ENCODE assay signal across 8 cellular contexts in genomic region chr15:98160236-98160635, GRCh38.
A peak's percentile ranks its signal among the peaks of the same experiment; 100 is the strongest.
DNase-seq lines count a peak whose midpoint lies in the region; ATAC-seq, FAIRE-seq and TF ChIP-seq lines count a peak whose summit lies in the region.

No MANE protein-coding gene starts in this region.

- H3K27me3 Mint-ChIP-seq in activated CD4-positive, alpha-beta T cell treated with anti-CD3 and anti-CD28 coated beads, Interleukin-2, amount 10 ng/mL, durations not matched to agents 7 days and 5 days, result peaks cover 10% of the 10 kb centered on the region

- no peak overlapping the region for H3K4me3 Mint-ChIP-seq in activated CD4-positive, alpha-beta T cell treated with anti-CD3 and anti-CD28 coated beads, Interleukin-2, amount 10 ng/mL, durations not matched to agents 7 days and 5 days

- no peaks in the 10 kb centered on the region for H3K9me2 ChIP-seq in OCI-LY7 (ENCODE audit: insufficient read depth, low read length)

- peak; percentile 92 for ATAC-seq in HG03039 (IDR thresholded peaks at IDR 0.05; ENCODE audit: unreplicated experiment)

- POLR2A ChIA-PET in activated CD4-positive, alpha-beta T cell treated with anti-CD3 and anti-CD28 coated beads, Interleukin-2, amount 10 ng/mL, durations not matched to agents 7 days and 5 days (lab: Charles Lee), result no interaction called here
- POLR2A ChIA-PET in OCI-LY7 (lab: Charles Lee), result interaction anchor here (1.6 kb wide), 1 partner anchor 10 kb away, joined by 12 read pairs; no protein-coding TSS in a partner anchor

- no TSS peak for BruUV-seq in OCI-LY7 (replicated peaks; lab: Mats Ljungman, UMichigan)

- H3K9me3 ChIP-seq in OCI-LY7 (ENCODE audit: low read length), result 0 out of 2 replicates have a peak, but pooled peaks cover 4% of the 10 kb centered on the region
- no peaks in the 10 kb centered on the region for H3K9me3 ChIP-seq in small intestine (ENCODE audit: control insufficient read depth, low read depth)

- no peak for FAIRE-seq in small intestine (lab: Jason Lieb, UNC)

- H3K27ac ChIP-seq in OCI-LY7 (ENCODE audit: low read depth, low read length, poor library complexity, severe bottlenecking) (peak overlapping the region; percentile 18), small intestine (ENCODE audit: low read depth in 1 of 2, low read length in 1 of 2) (no peak overlapping the region)

- TF ChIP-seq CTCF in OCI-LY7 (conservative IDR thresholded peaks at IDR 0.05; ENCODE audit: low read length), result no peak

- H3K4me1 ChIP-seq in OCI-LY7 (ENCODE audit: insufficient read depth, low read length, poor library complexity, severe bottlenecking), result peaks cover 39% of the 10 kb centered on the region
- no peaks in the 10 kb centered on the region for H3K4me1 ChIP-seq in small intestine (ENCODE audit: control insufficient read depth in 2 of 2, insufficient read depth in 1 of 2, low read depth in 1 of 2, low read length in 1 of 2)

- H2AFZ ChIP-seq in OCI-LY7 (ENCODE audit: low read length), result peak overlapping the region; percentile 30; the same call in 1 of the 2 replicates

- H3K27me3 ChIP-seq in small intestine (ENCODE audit: control insufficient read depth in 2 of 2, insufficient read depth in 2 of 2, low read length in 2 of 2), result no peaks in the 10 kb centered on the region

- peak; percentile 85 for DNase-seq in activated CD4-positive, alpha-beta T cell treated with anti-CD3 and anti-CD28 coated beads, Interleukin-2, amount 10 ng/mL, durations not matched to agents 7 days and 5 days
- no peak for DNase-seq in activated CD4-positive, alpha-beta T cell treated with anti-CD3 and anti-CD28 coated beads for 1 hour
- peak; percentile 74 for DNase-seq in OCI-LY7 (ENCODE audit: low spot score)
- peak; percentile 11 for DNase-seq in small intestine
- no peak for DNase-seq in DMS53 treated with DMSO at 0.1 percent for 48 hours (lab: John Stamatoyannopoulos, UW; ENCODE audit: unreplicated experiment)
- DNase-seq in HCEC 1CT, result no peak
- no peak for DNase-seq in hypothalamus (lab: John Stamatoyannopoulos, UW)

- WGBS in small intestine, 3 donors, result 32 to 63% (median 46%) methylated on average over 8 of the region's 8 CpGs

- H3K79me2 ChIP-seq in OCI-LY7 (ENCODE audit: insufficient read depth, low read depth, low read length), result no peaks in the 10 kb centered on the region

- H3K4me2 ChIP-seq in OCI-LY7 (ENCODE audit: low read length), result peak overlapping the region; percentile 44

- no peaks in the 10 kb centered on the region for H3K9me3 Mint-ChIP-seq in activated CD4-positive, alpha-beta T cell treated with anti-CD3 and anti-CD28 coated beads, Interleukin-2, amount 10 ng/mL, durations not matched to agents 7 days and 5 days

- H3K4me3 ChIP-seq in OCI-LY7 (ENCODE audit: low read depth, low read length, poor library complexity, severe bottlenecking), result no peak overlapping the region
- no peak overlapping the region for H3K4me3 ChIP-seq in small intestine (ENCODE audit: low read depth in 1 of 2, low read length in 2 of 2)

- CTCF ChIA-PET in activated CD4-positive, alpha-beta T cell treated with anti-CD3 and anti-CD28 coated beads, Interleukin-2, amount 10 ng/mL, durations not matched to agents 7 days and 5 days (lab: Charles Lee), result no interaction called here
- CTCF ChIA-PET in OCI-LY7 (lab: Charles Lee; ENCODE audit: unreplicated experiment), result no interaction called here

- peak overlapping the region; percentile 78 for H3K27ac Mint-ChIP-seq in activated CD4-positive, alpha-beta T cell treated with anti-CD3 and anti-CD28 coated beads, Interleukin-2, amount 10 ng/mL, durations not matched to agents 7 days and 5 days

- H3K36me3 Mint-ChIP-seq in activated CD4-positive, alpha-beta T cell treated with anti-CD3 and anti-CD28 coated beads, Interleukin-2, amount 10 ng/mL, durations not matched to agents 7 days and 5 days (ENCODE audit: low read depth), result no peaks in the 10 kb centered on the region

- H3K4me1 Mint-ChIP-seq in activated CD4-positive, alpha-beta T cell treated with anti-CD3 and anti-CD28 coated beads, Interleukin-2, amount 10 ng/mL, durations not matched to agents 7 days and 5 days, result peaks cover 32% of the 10 kb centered on the region

- intact Hi-C loops in OCI-LY7 (cut with micrococcal nuclease; ENCODE audit: unreplicated experiment), result loop anchor here (2.0 to 10.0 kb wide), 2 partner anchors 13 to 495 kb away; no protein-coding TSS in a partner anchor

- H4K20me1 ChIP-seq in OCI-LY7 (ENCODE audit: insufficient read depth, low read length), result no peaks in the 10 kb centered on the region

- H3K36me3 ChIP-seq in OCI-LY7 (ENCODE audit: insufficient read depth, low read length), result no peaks in the 10 kb centered on the region
- H3K36me3 ChIP-seq in small intestine (ENCODE audit: control insufficient read depth in 2 of 2, insufficient read depth in 2 of 2, low read length in 2 of 2), result no peaks in the 10 kb centered on the region

Comparison
In these comparisons a context has a peak if more than half of its experiments do, and no peak if none do; other contexts are left out.
1. DNase-seq: peak in activated CD4-positive, alpha-beta T cell treated with anti-CD3 and anti-CD28 coated beads, Interleukin-2, amount 10 ng/mL, durations not matched to agents 7 days and 5 days (single experiment), OCI-LY7 (single experiment) and small intestine (single experiment); none in activated CD4-positive, alpha-beta T cell treated with anti-CD3 and anti-CD28 coated beads for 1 hour (single experiment), DMS53 treated with DMSO at 0.1 percent for 48 hours (single experiment), HCEC 1CT (single experiment) and hypothalamus (0 of 51).